In genomic region chr9:90078988-90079457, GRCh38 we compare ENCODE assay signal across 18 cellular contexts.
DNase-seq lines count a peak whose midpoint lies in the region; ATAC-seq and TF ChIP-seq lines count a peak whose summit lies in the region.
"Had no signal": no experiment of that assay in that cellular context is flagged by ENCODE, and none has a peak within 500 bp of the region (broad histone marks: within the 10 kb centered on the region; RNA-seq: fewer than 3 reads in every experiment).

No MANE protein-coding gene starts in this region.

- no peaks in the 10 kb centered on the region for H3K4me1 Mint-ChIP-seq in chondrocyte (ENCODE audit: low read depth)
- H3K4me1 Mint-ChIP-seq in natural killer cell treated with Interleukin-12 subunit alpha and Interleukin-12 subunit beta and Interleukin-15 and Interleukin-18, amount 100 ng/mL, for 72 hours (ENCODE audit: low read depth in 2 of 2): peaks cover 4 to 5% of the 10 kb centered on the region in 2 donors
- H3K4me1 Mint-ChIP-seq: CD8-positive, alpha-beta memory T cell had no signal

- H4K20me1 ChIP-seq in KMS-11 (ENCODE audit: insufficient read depth): no peaks in the 10 kb centered on the region

- H3K4me2 ChIP-seq in KMS-11: peak overlapping the region; percentile 59

- H3K4me1 ChIP-seq in right atrium auricular region: no peaks in the 10 kb centered on the region
- no peaks in the 10 kb centered on the region for H3K4me1 ChIP-seq in right cardiac atrium (ENCODE audit: control insufficient read depth, insufficient read depth, low read length)
- peaks cover 51% of the 10 kb centered on the region for H3K4me1 ChIP-seq in KMS-11 (ENCODE audit: low read depth, poor library complexity, severe bottlenecking)
- H3K4me1 ChIP-seq: BE2C, HAP-1, Peyer's patch had no signal

- no peaks in the 10 kb centered on the region for H3K36me3 Mint-ChIP-seq in chondrocyte (ENCODE audit: low read depth)
- no peaks in the 10 kb centered on the region for H3K36me3 Mint-ChIP-seq in natural killer cell treated with Interleukin-12 subunit alpha and Interleukin-12 subunit beta and Interleukin-15 and Interleukin-18, amount 100 ng/mL, for 72 hours
- H3K36me3 Mint-ChIP-seq: CD8-positive, alpha-beta memory T cell had no signal

- H3K36me3 ChIP-seq in right atrium auricular region (no peaks in the 10 kb centered on the region), KMS-11 (ENCODE audit: insufficient read depth) (no peaks in the 10 kb centered on the region)
- H3K36me3 ChIP-seq: BE2C, HAP-1, Peyer's patch had no signal

- no peak overlapping the region for H3K4me3 ChIP-seq in right atrium auricular region
- H3K4me3 ChIP-seq in right cardiac atrium (ENCODE audit: low read length): no peak overlapping the region
- H3K4me3 ChIP-seq in KMS-11 (IDR thresholded peaks at IDR 0.05; ENCODE audit: insufficient read depth, low read depth, low read length): no peak overlapping the region
- H3K4me3 ChIP-seq: HAP-1, Peyer's patch had no signal

- no peak overlapping the region for H3K4me3 Mint-ChIP-seq in chondrocyte (ENCODE audit: unreplicated experiment)
- H3K4me3 Mint-ChIP-seq in natural killer cell treated with Interleukin-12 subunit alpha and Interleukin-12 subunit beta and Interleukin-15 and Interleukin-18, amount 100 ng/mL, for 72 hours: no peak overlapping the region
- H3K4me3 Mint-ChIP-seq: CD8-positive, alpha-beta memory T cell had no signal

- H3K27me3 ChIP-seq in right atrium auricular region (no peaks in the 10 kb centered on the region), right cardiac atrium (ENCODE audit: control insufficient read depth, insufficient read depth) (no peaks in the 10 kb centered on the region), KMS-11 (ENCODE audit: insufficient read depth, low read depth) (no peaks in the 10 kb centered on the region)
- H3K27me3 ChIP-seq: Peyer's patch had no signal

- no peak for TF ChIP-seq CTCF in right atrium auricular region (IDR thresholded peaks at IDR 0.05)
- TF ChIP-seq CTCF in KMS-11 (conservative IDR thresholded peaks at IDR 0.05; ENCODE audit: low read depth, low read length): no peak
- TF ChIP-seq CTCF in chondrocyte (IDR thresholded peaks at IDR 0.05): no peak

- H3K9ac ChIP-seq in KMS-11: no peak overlapping the region

- H3K9me3 ChIP-seq in right atrium auricular region (no peaks in the 10 kb centered on the region), right cardiac atrium (ENCODE audit: control insufficient read depth, low read length) (no peaks in the 10 kb centered on the region)
- H3K9me3 ChIP-seq: BE2C, HAP-1, Peyer's patch had no signal

- intact Hi-C loops in right cardiac atrium (cut with DNase I): no loop called here

- WGBS in right cardiac atrium: 78% methylated on average over 4 of the region's 4 CpGs

- no peaks in the 10 kb centered on the region for H3K9me3 Mint-ChIP-seq in chondrocyte (ENCODE audit: low read depth)
- H3K9me3 Mint-ChIP-seq in natural killer cell treated with Interleukin-12 subunit alpha and Interleukin-12 subunit beta and Interleukin-15 and Interleukin-18, amount 100 ng/mL, for 72 hours: no peaks in the 10 kb centered on the region
- H3K9me3 Mint-ChIP-seq: CD8-positive, alpha-beta memory T cell had no signal

- H2AFZ ChIP-seq in KMS-11 (ENCODE audit: low read depth): no peak overlapping the region

- H3K27me3 Mint-ChIP-seq in chondrocyte (ENCODE audit: low read depth): peaks cover 42% of the 10 kb centered on the region
- peaks cover 32 to 34% of the 10 kb centered on the region in 2 donors for H3K27me3 Mint-ChIP-seq in natural killer cell treated with Interleukin-12 subunit alpha and Interleukin-12 subunit beta and Interleukin-15 and Interleukin-18, amount 100 ng/mL, for 72 hours

- no peaks in the 10 kb centered on the region for H3K79me2 ChIP-seq in KMS-11 (ENCODE audit: insufficient read depth, low read depth)

- DNase-seq in right atrium auricular region (ENCODE audit: low spot score): peak; percentile 30
- DNase-seq in right cardiac atrium: no peak
- DNase-seq in islet precursor cell: peak; percentile 9
- no peak for DNase-seq in chondrocyte (ENCODE audit: low spot score)
- DNase-seq in natural killer cell treated with Interleukin-12 subunit alpha and Interleukin-12 subunit beta and Interleukin-15 and Interleukin-18, amount 100 ng/mL, for 72 hours (ENCODE audit: low spot score): no peak
- DNase-seq: ACHN; BE2C; CD8-positive, alpha-beta memory T cell; NCI-H1092 treated with DMSO at 0.1 percent for 48 hours; NCI-H1694; NCI-H345; NCI-H69; Peyer's patch; SIG-M5 had no signal

- H3K27ac Mint-ChIP-seq in chondrocyte (ENCODE audit: unreplicated experiment): no peak overlapping the region
- H3K27ac Mint-ChIP-seq in natural killer cell treated with Interleukin-12 subunit alpha and Interleukin-12 subunit beta and Interleukin-15 and Interleukin-18, amount 100 ng/mL, for 72 hours: no peak overlapping the region

- ATAC-seq in right cardiac atrium (no peak), GM18909 (IDR thresholded peaks at IDR 0.05; ENCODE audit: poor library complexity, unreplicated experiment) (no peak)
- no peak for ATAC-seq in natural killer cell treated with Interleukin-12 subunit alpha and Interleukin-12 subunit beta and Interleukin-15 and Interleukin-18, amount 100 ng/mL, for 72 hours

- no peak overlapping the region for H3K27ac ChIP-seq in right atrium auricular region
- H3K27ac ChIP-seq in right cardiac atrium (ENCODE audit: low read length): no peak overlapping the region
- peak overlapping the region; percentile 47 for H3K27ac ChIP-seq in KMS-11
- H3K27ac ChIP-seq: HL-60, Peyer's patch had no signal

Comparison
In these comparisons a context has a peak if more than half of its experiments do, and no peak if none do; other contexts are left out.
1. DNase-seq: peak in right atrium auricular region (single experiment) and islet precursor cell (single experiment); none in right cardiac atrium (0 of 3), chondrocyte (single experiment) and natural killer cell treated with Interleukin-12 subunit alpha and Interleukin-12 subunit beta and Interleukin-15 and Interleukin-18, amount 100 ng/mL, for 72 hours (single experiment).